ENCODE assay signal across 9 cellular contexts in the genomic region with DNA sequence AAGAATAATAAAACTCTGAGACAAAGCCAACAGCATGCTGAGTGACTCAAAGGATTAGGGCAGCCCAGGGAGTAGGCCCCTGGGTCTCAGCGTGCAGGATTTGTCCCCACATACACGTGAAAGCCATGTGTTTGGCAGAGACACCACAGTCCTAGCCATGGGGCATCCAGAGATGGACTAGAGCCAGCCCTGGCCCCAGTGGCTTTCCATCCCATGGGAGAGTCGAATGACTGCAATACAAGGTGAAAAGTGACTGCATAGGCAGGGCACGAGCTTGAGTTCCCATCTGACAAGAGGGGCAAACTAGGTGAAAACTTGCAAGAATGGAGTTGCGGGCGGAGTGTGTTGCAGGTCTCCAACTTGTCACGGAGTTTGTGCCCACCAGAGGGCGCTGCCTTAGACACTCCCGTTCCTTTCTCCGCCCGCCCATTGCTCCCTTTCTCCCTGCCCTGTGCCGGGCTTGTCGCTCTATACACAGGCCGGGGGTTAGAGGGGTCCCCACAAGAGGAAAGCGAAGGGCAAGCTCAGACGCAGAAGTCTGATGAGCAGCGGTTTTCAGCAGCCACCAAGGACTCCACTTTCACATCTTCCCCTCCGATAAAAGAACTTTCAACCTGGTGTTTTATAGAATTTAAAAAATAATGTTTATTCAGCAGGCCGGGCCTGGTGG. TPM values are rescaled to one million over a fixed set of nuclear protein-coding genes. Genes with fewer than 3 reads are reported as not detected.
DNase-seq lines count a peak whose midpoint lies in the region; ATAC-seq lines count a peak whose summit lies in the region.
"Had no signal": no experiment of that assay in that cellular context is flagged by ENCODE, and none has a peak within 500 bp of the region (broad histone marks: within the 10 kb centered on the region; RNA-seq: fewer than 3 reads in every experiment).

No MANE protein-coding gene starts in this region.

- no peak overlapping the region for H3K4me3 Mint-ChIP-seq in activated naive CD8-positive, alpha-beta T cell treated with anti-CD3 and anti-CD28 coated beads, Interleukin-2, amount 50 U/mL, for 24 hours

- H3K4me1 Mint-ChIP-seq in activated naive CD8-positive, alpha-beta T cell treated with anti-CD3 and anti-CD28 coated beads, Interleukin-2, amount 50 U/mL, for 24 hours: peaks cover 34% of the 10 kb centered on the region

- DNase-seq in NCI-H1417 (lab: John Stamatoyannopoulos, UW) (peak; percentile 49 to 73 (median 58)), NCI-H1417 treated with DMSO at 0.1 percent for 48 hours (lab: John Stamatoyannopoulos, UW) (no peak), NAMALWA (ENCODE audit: low spot score) (peak; percentile 81), SW480 (ENCODE audit: low spot score) (peak; percentile 70), left cardiac atrium (peak; percentile 92), putamen (ENCODE audit: low spot score) (peak; percentile 66), DMS114 treated with DMSO at 0.1 percent for 48 hours (lab: John Stamatoyannopoulos, UW; ENCODE audit: unreplicated experiment) (no peak)
- DNase-seq in activated naive CD8-positive, alpha-beta T cell treated with anti-CD3 and anti-CD28 coated beads, Interleukin-2, amount 50 U/mL, for 24 hours: peak; percentile 87

- peaks cover 29% of the 10 kb centered on the region for H3K27me3 Mint-ChIP-seq in activated naive CD8-positive, alpha-beta T cell treated with anti-CD3 and anti-CD28 coated beads, Interleukin-2, amount 50 U/mL, for 24 hours

- H3K36me3 Mint-ChIP-seq in activated naive CD8-positive, alpha-beta T cell treated with anti-CD3 and anti-CD28 coated beads, Interleukin-2, amount 50 U/mL, for 24 hours (ENCODE audit: low read depth): no peaks in the 10 kb centered on the region

- H3K9me3 Mint-ChIP-seq in activated naive CD8-positive, alpha-beta T cell treated with anti-CD3 and anti-CD28 coated beads, Interleukin-2, amount 50 U/mL, for 24 hours: no peaks in the 10 kb centered on the region

- intact Hi-C loops in left cardiac atrium (cut with DNase I): loop anchor here (5.0 to 10.0 kb wide), 4 partner anchors 57 to 307 kb away; a partner anchor contains a TSS

- no peak overlapping the region for H3K27ac Mint-ChIP-seq in activated naive CD8-positive, alpha-beta T cell treated with anti-CD3 and anti-CD28 coated beads, Interleukin-2, amount 50 U/mL, for 24 hours

- ATAC-seq in activated naive CD8-positive, alpha-beta T cell treated with anti-CD3 and anti-CD28 coated beads, Interleukin-2, amount 50 U/mL, for 24 hours: peak; percentile 45
- peak; percentile 65 to 83 for ATAC-seq in left cardiac atrium

RNA-seq across cellular contexts. Expression of a gene that starts 24.2 kb away (rescaled TPM):
- 10 to 100 TPM; 27.7 to 33.3 TPM for total RNA-seq in left cardiac atrium
- total RNA-seq: mononuclear cell had no signal

RNA-seq across cellular contexts. Expression of a gene that starts 53.4 kb away (rescaled TPM):
- 10 to 100 TPM; 12.5 to 18.1 TPM for total RNA-seq in left cardiac atrium

Comparison
In these comparisons a context has a peak if more than half of its experiments do, and no peak if none do; other contexts are left out.
1. DNase-seq: peak in NCI-H1417 (3 of 3), NAMALWA (single experiment), SW480 (single experiment), activated naive CD8-positive, alpha-beta T cell treated with anti-CD3 and anti-CD28 coated beads, Interleukin-2, amount 50 U/mL, for 24 hours (single experiment), left cardiac atrium (single experiment) and putamen (single experiment); none in NCI-H1417 treated with DMSO at 0.1 percent for 48 hours (single experiment) and DMS114 treated with DMSO at 0.1 percent for 48 hours (single experiment).